In the genomic region with DNA sequence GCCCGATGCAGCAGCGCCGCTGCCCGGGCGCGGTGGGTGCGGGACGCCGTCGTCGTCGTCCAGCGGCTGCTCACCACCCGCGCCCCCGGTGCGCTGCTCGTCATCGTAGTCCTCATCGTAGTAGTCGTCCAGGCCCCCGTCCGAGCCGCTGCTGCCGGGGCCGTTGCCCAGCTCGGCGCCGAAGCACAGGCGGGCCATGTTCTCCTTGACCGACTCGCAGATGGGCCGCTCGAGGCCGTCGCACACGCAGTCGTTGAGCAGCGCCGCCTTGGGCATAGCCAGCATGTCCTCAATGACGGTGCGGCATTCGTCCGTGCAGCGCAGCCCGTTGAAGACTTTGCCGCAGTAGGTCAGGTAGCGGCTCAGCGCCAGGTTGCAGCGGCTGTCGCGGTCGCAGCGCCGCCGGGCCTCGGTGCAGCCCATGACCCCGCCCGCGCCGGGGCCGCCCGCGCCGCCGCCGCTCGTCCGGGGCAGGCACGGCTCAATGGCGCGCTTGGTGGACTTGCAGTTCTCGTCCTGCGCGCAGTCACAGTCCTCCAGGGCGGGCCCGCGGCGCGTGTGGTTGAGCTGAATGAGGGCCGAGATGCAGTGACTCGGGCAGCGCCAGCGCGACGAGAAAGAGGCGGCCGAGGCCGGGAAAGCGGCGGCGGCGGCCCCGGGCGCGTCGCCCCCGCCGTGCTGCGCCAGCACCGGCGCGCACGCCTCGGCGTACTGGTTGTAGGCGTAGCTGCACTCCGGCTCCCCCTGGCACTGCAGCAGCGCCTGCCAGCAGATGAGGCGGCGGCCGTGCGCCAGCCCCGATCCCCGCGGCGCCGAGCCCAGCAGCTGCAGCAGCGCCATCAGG, we compare ENCODE assay signal across 8 cellular contexts. TPM values are rescaled to one million over a fixed set of nuclear protein-coding genes. Genes with fewer than 3 reads are reported as not detected.
A peak's percentile ranks its signal among the peaks of the same experiment; 100 is the strongest.
DNase-seq lines count a peak whose midpoint lies in the region; ATAC-seq and TF ChIP-seq lines count a peak whose summit lies in the region.

No MANE protein-coding gene starts in this region.

- H3K4me1 ChIP-seq in cardiac muscle cell (ENCODE audit: low read depth) (peaks cover 26% of the 10 kb centered on the region), parathyroid adenoma (no peaks in the 10 kb centered on the region), tibial nerve (peaks cover 0 to 41% (median 6%) of the 10 kb centered on the region in 4 donors)

- H3K9me3 Mint-ChIP-seq in activated naive CD8-positive, alpha-beta T cell treated with anti-CD3 and anti-CD28 coated beads, Interleukin-2, amount 10 ng/mL, durations not matched to agents 7 days and 5 days = no peaks in the 10 kb centered on the region

- peaks cover 8% of the 10 kb centered on the region for H3K4me1 Mint-ChIP-seq in activated naive CD8-positive, alpha-beta T cell treated with anti-CD3 and anti-CD28 coated beads, Interleukin-2, amount 10 ng/mL, durations not matched to agents 7 days and 5 days

- no peak overlapping the region for H3K9ac ChIP-seq in parathyroid adenoma

- H3K79me2 ChIP-seq in parathyroid adenoma = no peaks in the 10 kb centered on the region

- H3K36me3 ChIP-seq in cardiac muscle cell = no peaks in the 10 kb centered on the region
- H3K36me3 ChIP-seq in parathyroid adenoma (ENCODE audit: control insufficient read depth, insufficient read depth, low read length) = no peaks in the 10 kb centered on the region
- H3K36me3 ChIP-seq in tibial nerve = no peaks in the 10 kb centered on the region

- H3K9me3 ChIP-seq in cardiac muscle cell (ENCODE audit: low read depth) (no peaks in the 10 kb centered on the region), parathyroid adenoma (ENCODE audit: control insufficient read depth, low read length) (no peaks in the 10 kb centered on the region), tibial nerve (no peaks in the 10 kb centered on the region)

- TF ChIP-seq CTCF in cardiac muscle cell (IDR thresholded peaks at IDR 0.05; ENCODE audit: low read depth, low read length) (peak; percentile 17), parathyroid adenoma (IDR thresholded peaks at IDR 0.05) (no peak), tibial nerve (IDR thresholded peaks at IDR 0.05) (peak in 1 of 5 experiments; percentile 34)

- 0% methylated on average over 82 of the region's 119 CpGs; no CpG with 5 or more reads in 1 of the 2 donors for WGBS in tibial nerve, 2 donors

- peak in 1 of 2 donors; percentile 28 for TF ChIP-seq EP300 in tibial nerve (IDR thresholded peaks at IDR 0.05)

- no peaks in the 10 kb centered on the region for H3K36me3 Mint-ChIP-seq in activated naive CD8-positive, alpha-beta T cell treated with anti-CD3 and anti-CD28 coated beads, Interleukin-2, amount 10 ng/mL, durations not matched to agents 7 days and 5 days

- H3K27me3 ChIP-seq in cardiac muscle cell = peaks cover 7% of the 10 kb centered on the region
- no peaks in the 10 kb centered on the region for H3K27me3 ChIP-seq in parathyroid adenoma (ENCODE audit: control insufficient read depth, insufficient read depth, low read length)
- peaks cover 0 to under 1% of the 10 kb centered on the region in 2 donors for H3K27me3 ChIP-seq in tibial nerve

- H3K4me3 ChIP-seq in cardiac muscle cell = peak overlapping the region; percentile 84
- H3K4me3 ChIP-seq in parathyroid adenoma (ENCODE audit: low read depth, low read length) = peak overlapping the region; percentile 61
- peak overlapping the region; percentile 70 to 85 (median 74) for H3K4me3 ChIP-seq in tibial nerve

- peak overlapping the region; percentile 63 for H3K4me3 Mint-ChIP-seq in activated naive CD8-positive, alpha-beta T cell treated with anti-CD3 and anti-CD28 coated beads, Interleukin-2, amount 10 ng/mL, durations not matched to agents 7 days and 5 days

- peak overlapping the region; percentile 92 for H3K4me2 ChIP-seq in parathyroid adenoma (ENCODE audit: low read length)

- DNase-seq in 8988T (peak; percentile 73), SK-N-DZ (ENCODE audit: low spot score) (peak; percentile 40), cardiac muscle cell (ENCODE audit: low read depth in 1 of 2, low spot score in 1 of 2) (peak; percentile 78 to 80), tibial nerve (ENCODE audit: low spot score in 2 of 2) (peak; percentile 28 to 43)
- peak; percentile 66 for DNase-seq in activated naive CD8-positive, alpha-beta T cell treated with anti-CD3 and anti-CD28 coated beads, Interleukin-2, amount 10 ng/mL, durations not matched to agents 7 days and 5 days

- peak in 1 of 2 donors; percentile 22 for TF ChIP-seq POLR2A in tibial nerve (IDR thresholded peaks at IDR 0.05)

- H3K27ac ChIP-seq in cardiac muscle cell (peak overlapping the region; percentile 87), parathyroid adenoma (peak overlapping the region; percentile 75), tibial nerve (peak overlapping the region; percentile 49 to 95 (median 84))

- H2AFZ ChIP-seq in parathyroid adenoma = peak overlapping the region; percentile 85

- peaks cover 49% of the 10 kb centered on the region for H3K27me3 Mint-ChIP-seq in activated naive CD8-positive, alpha-beta T cell treated with anti-CD3 and anti-CD28 coated beads, Interleukin-2, amount 10 ng/mL, durations not matched to agents 7 days and 5 days

- POLR2A ChIA-PET in activated naive CD8-positive, alpha-beta T cell treated with anti-CD3 and anti-CD28 coated beads, Interleukin-2, amount 10 ng/mL, durations not matched to agents 7 days and 5 days (lab: Charles Lee) = no interaction called here

- peak; percentile 35 for ATAC-seq in GM18873 (IDR thresholded peaks at IDR 0.05; ENCODE audit: low FRiP score, unreplicated experiment)
- ATAC-seq in HG03432 (IDR thresholded peaks at IDR 0.05; ENCODE audit: unreplicated experiment) = peak; percentile 52
- peak; percentile 52 for ATAC-seq in activated naive CD8-positive, alpha-beta T cell treated with anti-CD3 and anti-CD28 coated beads, Interleukin-2, amount 10 ng/mL, durations not matched to agents 7 days and 5 days (ENCODE audit: low read depth)

- no peak overlapping the region for H3K27ac Mint-ChIP-seq in activated naive CD8-positive, alpha-beta T cell treated with anti-CD3 and anti-CD28 coated beads, Interleukin-2, amount 10 ng/mL, durations not matched to agents 7 days and 5 days

RNA-seq across cellular contexts. Expression of gene GAS1, which starts 1.2 kb away (rescaled TPM):
- polyA plus RNA-seq in SK-N-DZ (2014; cell fraction: cytosol; rRNA removed) = 3.0 and 4.3 TPM in 2 replicates
- 2.7 and 3.0 TPM in 2 replicates for polyA plus RNA-seq in SK-N-DZ (2014; cell fraction: nucleus; rRNA removed)
- under 1 TPM; 0.61 to 0.68 TPM for total RNA-seq in activated naive CD8-positive, alpha-beta T cell treated with anti-CD3 and anti-CD28 coated beads, Interleukin-2, amount 10 ng/mL, durations not matched to agents 7 days and 5 days
- 18.2 and 22.6 TPM in 2 replicates for total RNA-seq in cardiac muscle cell
- polyA plus RNA-seq in cardiac muscle cell = 12.9 and 14.5 TPM in 2 replicates
- total RNA-seq in tibial nerve = 100 to 1,000 TPM in 2 of 4 donors, 10 to 100 TPM in 2; 39.9 to 217 (median 132) TPM

Comparison
In these comparisons a context has a peak if more than half of its experiments do, and no peak if none do; other contexts are left out.
1. Peak in every context shown above with its lines: DNase-seq, ATAC-seq, H3K4me3 ChIP-seq and H3K27ac ChIP-seq.
2. RNA of gene GAS1, which starts 1.2 kb away (total RNA-seq): 39.9 to 217 TPM in tibial nerve and 18.2 to 22.6 TPM in cardiac muscle cell; 0.61 to 0.68 TPM in activated naive CD8-positive, alpha-beta T cell treated with anti-CD3 and anti-CD28 coated beads, Interleukin-2, amount 10 ng/mL, durations not matched to agents 7 days and 5 days; every median in the first group is over 10 times any median in the second.